Comparison of ENCODE assay signal across 29 cellular contexts in the genomic region with DNA sequence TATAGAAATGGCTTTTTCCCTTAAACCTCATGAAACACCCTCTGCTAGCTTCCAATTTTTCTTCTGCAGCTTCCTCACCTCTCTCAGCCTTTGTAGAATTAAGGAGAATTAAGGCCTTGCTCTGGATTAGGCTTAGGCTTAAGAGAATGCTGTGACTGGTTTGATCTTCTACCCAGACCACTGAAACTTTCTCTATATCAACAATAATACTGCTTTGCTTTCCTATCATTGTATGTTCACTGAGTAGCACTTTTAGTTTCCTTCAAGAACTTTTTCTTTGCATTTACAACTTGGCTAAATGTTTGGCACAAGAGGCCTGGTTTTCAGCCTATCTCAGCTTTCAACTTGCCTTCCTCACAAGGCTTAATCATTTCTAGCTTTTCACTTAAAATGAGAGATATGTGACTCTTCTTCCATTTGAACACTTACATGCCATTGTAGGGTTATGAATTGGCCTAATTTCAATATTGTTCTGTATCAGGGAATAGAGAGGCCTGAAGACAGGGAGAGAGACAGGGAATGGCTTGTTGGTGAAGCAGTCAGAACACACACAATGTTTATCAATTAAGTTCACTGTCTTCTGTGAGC.
"Had no signal": no experiment of that assay in that cellular context is flagged by ENCODE, and none has a peak within 500 bp of the region (broad histone marks: within the 10 kb centered on the region; RNA-seq: fewer than 3 reads in every experiment).

No MANE protein-coding gene starts in this region.

- H3K27me3 Mint-ChIP-seq: activated naive CD4-positive, alpha-beta T cell treated with anti-CD3 and anti-CD28 coated beads, Interleukin-2, amount 10 ng/mL, durations not matched to agents 7 days and 5 days; activated T-cell treated with anti-CD3 and anti-CD28 coated beads, Interleukin-2, amount 50 U/mL, for 24 hours; dendritic cell treated with granulocyte-macrophage colony-stimulating factor and Interleukin-4, amounts not matched to agents 40 ng/mL and 50 ng/mL, for 4 days; naive thymus-derived CD8-positive, alpha-beta T cell; type B pancreatic cell had no signal

- H3K27ac Mint-ChIP-seq: activated naive CD4-positive, alpha-beta T cell treated with anti-CD3 and anti-CD28 coated beads, Interleukin-2, amount 10 ng/mL, durations not matched to agents 7 days and 5 days; activated T-cell treated with anti-CD3 and anti-CD28 coated beads, Interleukin-2, amount 50 U/mL, for 24 hours; dendritic cell treated with granulocyte-macrophage colony-stimulating factor and Interleukin-4, amounts not matched to agents 40 ng/mL and 50 ng/mL, for 4 days; mesothelial cell of epicardium; neural progenitor cell; progenitor cell of endocrine pancreas; type B pancreatic cell had no signal

- H3K4me3 Mint-ChIP-seq: activated naive CD4-positive, alpha-beta T cell treated with anti-CD3 and anti-CD28 coated beads, Interleukin-2, amount 10 ng/mL, durations not matched to agents 7 days and 5 days; activated T-cell treated with anti-CD3 and anti-CD28 coated beads, Interleukin-2, amount 50 U/mL, for 24 hours; dendritic cell treated with granulocyte-macrophage colony-stimulating factor and Interleukin-4, amounts not matched to agents 40 ng/mL and 50 ng/mL, for 4 days; mesothelial cell of epicardium; naive thymus-derived CD8-positive, alpha-beta T cell; neural progenitor cell; type B pancreatic cell had no signal

- H3K9me3 ChIP-seq: thoracic aorta, vagina had no signal

- H3K9ac ChIP-seq: neural progenitor cell had no signal

- H3K4me2 ChIP-seq: neural progenitor cell had no signal

- H3K4me3 ChIP-seq: body of pancreas, heart left ventricle, left lung, lung, neural progenitor cell, thoracic aorta, vagina had no signal

- H2AFZ ChIP-seq: neural progenitor cell had no signal

- FAIRE-seq: endometrium had no signal

- H3K27ac ChIP-seq: body of pancreas, heart left ventricle, left lung, neural progenitor cell, thoracic aorta, vagina had no signal

- H3K4me1 ChIP-seq: body of pancreas, left lung, vagina had no signal

- H3K36me3 ChIP-seq: neural progenitor cell, thoracic aorta, vagina had no signal

- ATAC-seq: body of pancreas; heart left ventricle; left lung; naive thymus-derived CD8-positive, alpha-beta T cell had no signal

- H3K27me3 ChIP-seq: body of pancreas, heart left ventricle, left lung, neural progenitor cell, vagina had no signal

- DNase-seq: activated CD4-positive, alpha-beta T cell treated with anti-CD3 and anti-CD28 coated beads for 1 hour; activated CD4-positive, alpha-beta T cell treated with anti-CD3 and anti-CD28 coated beads, Interleukin-2, amount 50 U/mL, for 4 hours; activated CD8-positive, alpha-beta memory T cell treated with anti-CD3 and anti-CD28 coated beads for 24 hours; activated CD8-positive, alpha-beta memory T cell treated with anti-CD3 and anti-CD28 coated beads, Interleukin-2, amount 50 U/mL, for 4 hours; activated effector memory CD4-positive, alpha-beta T cell treated with anti-CD3 and anti-CD28 coated beads, Interleukin-2, amount 50 U/mL, for 16 hours; activated naive CD4-positive, alpha-beta T cell treated with anti-CD3 and anti-CD28 coated beads, Interleukin-2, amount 10 ng/mL, durations not matched to agents 7 days and 5 days; activated T-cell treated with anti-CD3 and anti-CD28 coated beads, Interleukin-2, amount 50 U/mL, for 24 hours; anterior cingulate cortex; body of pancreas; caudate nucleus; effector CD4-positive, alpha-beta T cell; heart left ventricle; kidney glomerular epithelial cell; left lung; naive thymus-derived CD8-positive, alpha-beta T cell; retina; stimulated activated CD4-positive, alpha-beta T cell treated with anti-CD3 and anti-CD28 coated beads, Interleukin-2, amount 100 ng/mL, for 48 hours; stimulated activated CD8-positive, alpha-beta memory T cell treated with anti-CD3 and anti-CD28 coated beads, Interleukin-4, amount 100 ng/mL, for 48 hours; stimulated activated naive CD4-positive, alpha-beta T cell; T-helper 9 cell had no signal
